Comparison of ENCODE assay signal across 14 cellular contexts in the genomic region with DNA sequence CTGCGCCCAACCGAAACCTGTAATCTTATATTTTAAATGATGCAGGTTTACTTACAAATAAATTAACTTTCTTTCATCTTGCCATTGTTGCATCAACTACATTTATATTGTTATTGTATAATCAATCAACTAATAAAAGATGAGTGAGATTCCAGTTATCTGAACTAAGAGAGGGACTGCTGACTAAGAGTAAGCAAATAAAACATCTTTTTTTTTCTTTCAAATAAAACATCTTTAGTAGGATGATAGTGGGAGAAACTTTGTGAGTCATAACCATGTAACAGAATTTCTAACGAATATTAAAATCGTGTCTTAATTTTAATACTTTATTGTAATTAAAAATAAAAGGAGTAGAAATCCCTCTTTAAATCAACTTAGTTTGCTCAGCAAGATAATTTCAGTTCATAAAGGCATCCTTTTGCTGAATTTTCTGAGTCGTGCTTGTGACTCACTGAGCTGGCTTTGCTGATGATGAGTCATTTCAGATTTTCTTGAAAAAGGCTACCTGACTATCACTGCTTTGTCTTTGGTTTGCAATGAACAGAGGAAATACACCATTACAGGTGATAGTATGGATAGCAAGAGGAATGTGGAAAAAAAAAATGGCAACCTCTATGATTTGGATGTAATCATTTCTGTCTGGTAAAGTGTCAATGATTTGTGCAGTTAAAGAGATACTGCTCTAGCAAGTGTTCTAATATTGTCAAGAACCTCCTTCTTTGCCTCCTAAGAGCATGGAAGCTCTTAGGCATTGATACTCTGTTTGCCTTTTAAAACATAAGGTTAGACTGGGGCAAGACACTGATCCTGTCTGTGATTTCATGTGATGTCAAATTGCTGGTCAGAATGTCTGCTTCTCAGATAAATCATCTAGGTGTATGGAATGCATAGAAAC.
A peak's percentile ranks its signal among the peaks of the same experiment; 100 is the strongest.
DNase-seq lines count a peak whose midpoint lies in the region; ATAC-seq and TF ChIP-seq lines count a peak whose summit lies in the region.
"Had no signal": no experiment of that assay in that cellular context is flagged by ENCODE, and none has a peak within 500 bp of the region (broad histone marks: within the 10 kb centered on the region; RNA-seq: fewer than 3 reads in every experiment).

No MANE protein-coding gene starts in this region.

- peaks cover 4% of the 10 kb centered on the region for H3K9me3 Mint-ChIP-seq in activated T-helper 17 cell treated with anti-CD3 and anti-CD28 coated beads, Interleukin-2, amount 50 U/mL, for 72 hours
- peaks cover 0 to 1% of the 10 kb centered on the region in 2 donors for H3K9me3 Mint-ChIP-seq in effector memory CD8-positive, alpha-beta T cell

- TF ChIP-seq CTCF in ascending aorta (IDR thresholded peaks at IDR 0.05): no peak

- H3K36me3 ChIP-seq in ascending aorta: no peaks in the 10 kb centered on the region

- peak; percentile 31 for ATAC-seq in activated T-helper 17 cell treated with anti-CD3 and anti-CD28 coated beads, Interleukin-2, amount 50 U/mL, for 72 hours (replicated peaks)
- ATAC-seq in HG03095 (IDR thresholded peaks at IDR 0.05; ENCODE audit: unreplicated experiment): no peak
- no peak for ATAC-seq in effector memory CD8-positive, alpha-beta T cell (replicated peaks)
- no peak for ATAC-seq in GM21528 (IDR thresholded peaks at IDR 0.05; ENCODE audit: low FRiP score, unreplicated experiment)
- ATAC-seq: right cardiac atrium had no signal

- H3K4me1 Mint-ChIP-seq in activated T-helper 17 cell treated with anti-CD3 and anti-CD28 coated beads, Interleukin-2, amount 50 U/mL, for 72 hours: no peaks in the 10 kb centered on the region
- no peaks in the 10 kb centered on the region for H3K4me1 Mint-ChIP-seq in effector memory CD8-positive, alpha-beta T cell (ENCODE audit: low read depth in 2 of 2)
- H3K4me1 Mint-ChIP-seq: naive B cell had no signal

- H3K4me3 ChIP-seq in ascending aorta: no peak overlapping the region

- H3K27ac Mint-ChIP-seq in activated T-helper 17 cell treated with anti-CD3 and anti-CD28 coated beads, Interleukin-2, amount 50 U/mL, for 72 hours: no peak overlapping the region
- H3K27ac Mint-ChIP-seq in effector memory CD8-positive, alpha-beta T cell: no peak overlapping the region
- H3K27ac Mint-ChIP-seq: naive B cell had no signal

- H3K4me3 Mint-ChIP-seq in activated T-helper 17 cell treated with anti-CD3 and anti-CD28 coated beads, Interleukin-2, amount 50 U/mL, for 72 hours: no peak overlapping the region
- H3K4me3 Mint-ChIP-seq in effector memory CD8-positive, alpha-beta T cell: no peak overlapping the region

- H3K9me3 ChIP-seq in ascending aorta: no peaks in the 10 kb centered on the region

- H3K36me3 Mint-ChIP-seq in activated T-helper 17 cell treated with anti-CD3 and anti-CD28 coated beads, Interleukin-2, amount 50 U/mL, for 72 hours (ENCODE audit: low read depth): no peaks in the 10 kb centered on the region
- H3K36me3 Mint-ChIP-seq in effector memory CD8-positive, alpha-beta T cell (ENCODE audit: insufficient read depth): no peaks in the 10 kb centered on the region
- H3K36me3 Mint-ChIP-seq: naive B cell had no signal

- no peaks in the 10 kb centered on the region for H3K4me1 ChIP-seq in ascending aorta

- DNase-seq in A172 (ENCODE audit: low spot score): peak; percentile 71
- peak; percentile 9 for DNase-seq in HPDE6-E6E7 (ENCODE audit: extremely low spot score)
- peak; percentile 13 for DNase-seq in iPS-NIHi7 (ENCODE audit: extremely low spot score)
- DNase-seq in effector memory CD8-positive, alpha-beta T cell: no peak
- no peak for DNase-seq in ascending aorta (ENCODE audit: low spot score in 2 of 2)
- DNase-seq: activated CD4-positive, CD25-positive, alpha-beta regulatory T cell; DMS79; MM.1S; naive B cell; right cardiac atrium; stimulated activated naive CD4-positive, alpha-beta T cell had no signal

- H3K27me3 Mint-ChIP-seq in activated T-helper 17 cell treated with anti-CD3 and anti-CD28 coated beads, Interleukin-2, amount 50 U/mL, for 72 hours: no peaks in the 10 kb centered on the region
- no peaks in the 10 kb centered on the region for H3K27me3 Mint-ChIP-seq in effector memory CD8-positive, alpha-beta T cell
- H3K27me3 Mint-ChIP-seq: naive B cell had no signal

- H3K27me3 ChIP-seq in ascending aorta: no peaks in the 10 kb centered on the region

- intact Hi-C loops in ascending aorta (cut with DNase I): no loop called here

- no peak overlapping the region for H3K27ac ChIP-seq in ascending aorta

Comparison
In these comparisons a context has a peak if more than half of its experiments do, and no peak if none do; other contexts are left out.
1. DNase-seq: peak in A172 (single experiment), HPDE6-E6E7 (single experiment) and iPS-NIHi7 (single experiment); none in effector memory CD8-positive, alpha-beta T cell (0 of 3) and ascending aorta (0 of 2).